ENCODE assay signal across 10 cellular contexts in the genomic region with DNA sequence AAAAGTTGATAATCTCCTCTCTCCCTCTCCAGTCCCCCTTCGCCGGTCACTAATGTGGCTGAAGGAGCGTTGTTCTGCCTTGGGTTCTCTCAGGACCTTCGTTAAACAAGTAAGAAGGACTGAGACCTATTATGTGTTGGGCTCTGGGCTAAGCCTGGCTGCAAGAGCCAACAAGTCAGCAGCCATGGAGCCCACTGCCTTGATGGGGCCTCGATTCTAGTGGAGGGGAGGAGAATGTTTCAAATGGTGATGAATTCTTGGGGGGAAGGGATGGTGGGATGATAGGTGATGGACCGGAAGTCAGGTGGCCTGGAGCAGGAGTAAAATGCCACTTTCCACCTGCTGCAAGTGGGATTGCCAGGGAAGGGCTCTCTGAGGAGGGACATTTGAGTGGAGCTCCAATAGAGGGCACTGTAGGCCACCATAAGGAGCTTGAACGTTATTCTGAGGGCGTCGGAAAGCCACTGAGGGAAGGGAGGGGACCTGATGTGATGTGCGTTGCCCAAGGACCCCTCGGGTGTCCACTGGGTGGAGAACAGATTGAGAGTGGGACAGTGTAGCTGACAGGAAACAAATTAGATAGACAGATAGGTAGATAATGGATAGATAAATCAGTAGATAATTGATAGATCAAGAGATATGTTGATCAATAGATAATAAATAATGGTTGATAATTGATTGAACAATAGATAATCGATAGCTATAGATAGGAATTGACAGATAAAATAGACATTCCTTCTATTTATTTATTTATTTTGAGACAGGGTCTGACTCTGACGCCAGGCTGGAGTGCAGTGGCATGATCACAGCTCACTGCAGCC. TPM values are rescaled to one million over a fixed set of nuclear protein-coding genes. Genes with fewer than 3 reads are reported as not detected.
DNase-seq lines count a peak whose midpoint lies in the region; ATAC-seq, FAIRE-seq and TF ChIP-seq lines count a peak whose summit lies in the region.
"Had no signal": no experiment of that assay in that cellular context is flagged by ENCODE, and none has a peak within 500 bp of the region (broad histone marks: within the 10 kb centered on the region; RNA-seq: fewer than 3 reads in every experiment).

No MANE protein-coding gene starts in this region.

- intact Hi-C loops in tibial artery (cut with DNase I; ENCODE audit: low total_unique reads), result loop anchor here (5.0 kb wide), 1 partner anchor 60 kb away; a partner anchor contains a TSS

- H3K9me3 ChIP-seq in tibial artery, result no peaks in the 10 kb centered on the region
- H3K9me3 ChIP-seq: SJSA1 had no signal

- no peaks in the 10 kb centered on the region for H3K36me3 Mint-ChIP-seq in HFFc6 (ENCODE audit: low read depth)

- H3K27me3 ChIP-seq in tibial artery, result peaks cover 0 to 30% of the 10 kb centered on the region in 2 donors
- H3K27me3 ChIP-seq: SJSA1 had no signal

- no peaks in the 10 kb centered on the region for H3K4me1 Mint-ChIP-seq in HFFc6 (ENCODE audit: low read depth)

- no peaks in the 10 kb centered on the region for H3K9me3 Mint-ChIP-seq in HFFc6

- in situ Hi-C loops in astrocyte of the cerebellum (cut with HindIII; ENCODE audit: low sequenced_read_pairs), result no loop called here

- no peak overlapping the region for H3K4me3 Mint-ChIP-seq in HFFc6

- no peak for FAIRE-seq in D721Med (lab: Jason Lieb, UNC)

- no peak overlapping the region for H3K27ac ChIP-seq in tibial artery
- H3K27ac ChIP-seq: SJSA1 had no signal

- peaks cover 8% of the 10 kb centered on the region for H3K27me3 Mint-ChIP-seq in HFFc6 (ENCODE audit: insufficient read depth)

- H3K36me3 ChIP-seq in tibial artery, result no peaks in the 10 kb centered on the region
- H3K36me3 ChIP-seq: SJSA1 had no signal

- H3K4me3 ChIP-seq in astrocyte of the cerebellum (ENCODE audit: low read depth, low read length) (no peak overlapping the region), tibial artery (no peak overlapping the region)
- H3K4me3 ChIP-seq: SJSA1 had no signal

- H3K4me1 ChIP-seq in tibial artery, result peaks cover 0 to 17% (median 6%) of the 10 kb centered on the region in 4 donors

- TF ChIP-seq CTCF in D721Med (IDR thresholded peaks at IDR 0.05; ENCODE audit: insufficient read depth, missing control alignments) (peak; percentile 76), HFFc6 (IDR thresholded peaks at IDR 0.05) (peak; percentile 77), astrocyte of the cerebellum (IDR thresholded peaks at IDR 0.05; ENCODE audit: low read depth, low read length, missing control alignments) (peak; percentile 76), tibial artery (IDR thresholded peaks at IDR 0.05) (peak; percentile 37 to 44)

- DNase-seq in D721Med (ENCODE audit: insufficient read length, low spot score) (peak; percentile 29), HFFc6 (peak; percentile 20), NOMO-1 (lab: John Stamatoyannopoulos, UW; ENCODE audit: unreplicated experiment in 2 of 2) (peak; percentile 22 to 61), astrocyte of the cerebellum (ENCODE audit: low read depth) (peak; percentile 23), inferior parietal cortex (ENCODE audit: extremely low spot score) (peak; percentile 50), tibial artery (peak in 1 of 2 donors; percentile 33)
- DNase-seq in activated CD4-positive, CD25-positive, alpha-beta regulatory T cell (lab: John Stamatoyannopoulos, UW), result no peak

- ATAC-seq in HG03135 (IDR thresholded peaks at IDR 0.05; ENCODE audit: unreplicated experiment), result no peak

- H3K27ac Mint-ChIP-seq in HFFc6, result no peak overlapping the region

RNA-seq across cellular contexts. Expression of a gene that starts 18.3 kb away (rescaled TPM):
- total RNA-seq in HFFc6 (2021; fragmentation: NEBNext Ultra II Directional; extraction: Animal tissue kit (Norgen Biotek cat#: 25700)), result 1 to 10 TPM in 5 of 6 experiments, under 1 TPM in 1; 0.59 to 2.3 (median 1.5) TPM
- total RNA-seq: mononuclear cell had no signal

Comparison
In these comparisons a context has a peak if more than half of its experiments do, and no peak if none do; other contexts are left out.
1. DNase-seq: peak in D721Med (single experiment), HFFc6 (single experiment), NOMO-1 (2 of 2), astrocyte of the cerebellum (single experiment) and inferior parietal cortex (single experiment); none in activated CD4-positive, CD25-positive, alpha-beta regulatory T cell (0 of 4).
2. Peak in every context shown above with its lines, with median percentiles within 50 percentile points of each other: CTCF ChIP-seq.